Comparison of ENCODE assay signal across 19 cellular contexts in genomic region chr6:96460052-96460700, GRCh38.
DNase-seq lines count a peak whose midpoint lies in the region; ATAC-seq and TF ChIP-seq lines count a peak whose summit lies in the region.
"Had no signal": no experiment of that assay in that cellular context is flagged by ENCODE, and none has a peak within 500 bp of the region (broad histone marks: within the 10 kb centered on the region; RNA-seq: fewer than 3 reads in every experiment).

No MANE protein-coding gene starts in this region.

- no peaks in the 10 kb centered on the region for H3K27me3 ChIP-seq in HAP-1 (ENCODE audit: low read depth)
- H3K27me3 ChIP-seq: SJCRH30 had no signal

- no peak for TF ChIP-seq CTCF in epithelial cell of esophagus (IDR thresholded peaks at IDR 0.05; ENCODE audit: insufficient read depth, low read depth, low read length, missing control alignments)

- no peak for ATAC-seq in HG02642 (IDR thresholded peaks at IDR 0.05; ENCODE audit: poor library complexity, unreplicated experiment)
- ATAC-seq: activated naive CD8-positive, alpha-beta T cell treated with anti-CD3 and anti-CD28 coated beads, Interleukin-2, amount 50 U/mL, for 24 hours; GM23338 had no signal

- peaks cover 15% of the 10 kb centered on the region for H3K4me1 ChIP-seq in HAP-1
- H3K4me1 ChIP-seq: prostate gland, SJCRH30 had no signal

- no peak overlapping the region for H3K4me3 ChIP-seq in epithelial cell of esophagus (ENCODE audit: low read length)
- no peak overlapping the region for H3K4me3 ChIP-seq in HAP-1
- H3K4me3 ChIP-seq: GM23338, PC-9, prostate gland, SJCRH30 had no signal

- DNase-seq in DMS53 treated with DMSO at 0.1 percent for 48 hours (lab: John Stamatoyannopoulos, UW; ENCODE audit: unreplicated experiment) (peak; percentile 83), NCI-H1092 treated with DMSO at 0.1 percent for 48 hours (lab: John Stamatoyannopoulos, UW) (peak; percentile 70), NCI-H510A (lab: John Stamatoyannopoulos, UW) (peak; percentile 62), epithelial cell of esophagus (ENCODE audit: low read depth) (peak; percentile 78), NOMO-1 (lab: John Stamatoyannopoulos, UW; ENCODE audit: unreplicated experiment in 2 of 2) (no peak), HAP-1 (ENCODE audit: low spot score in 2 of 2) (no peak), OCI-M2 (lab: John Stamatoyannopoulos, UW; ENCODE audit: unreplicated experiment) (no peak)
- DNase-seq: activated CD8-positive, alpha-beta memory T cell treated with anti-CD3 and anti-CD28 coated beads, Interleukin-2, amount 50 U/mL, for 4 hours; activated naive CD8-positive, alpha-beta T cell treated with anti-CD3 and anti-CD28 coated beads, Interleukin-2, amount 50 U/mL, for 24 hours; foreskin fibroblast; immature natural killer cell; NCI-H526 treated with DMSO at 0.1 percent for 48 hours; PC-9; SJCRH30; stimulated activated CD4-positive, alpha-beta T cell treated with anti-CD3 and anti-CD28 coated beads, Interleukin-2, amount 100 ng/mL, for 24 hours; stimulated activated naive CD4-positive, alpha-beta T cell had no signal

- H3K9me3 ChIP-seq in HAP-1, result no peaks in the 10 kb centered on the region
- H3K9me3 ChIP-seq: prostate gland, SJCRH30 had no signal

- in situ Hi-C loops in HAP-1 (cut with MboI; ENCODE audit: low sequenced_read_pairs), result no loop called here

- H3K36me3 ChIP-seq in HAP-1 (replicated peaks), result no peaks in the 10 kb centered on the region
- H3K36me3 ChIP-seq: prostate gland, SJCRH30 had no signal

Comparison
In these comparisons a context has a peak if more than half of its experiments do, and no peak if none do; other contexts are left out.
1. DNase-seq: peak in DMS53 treated with DMSO at 0.1 percent for 48 hours (single experiment), NCI-H1092 treated with DMSO at 0.1 percent for 48 hours (single experiment), NCI-H510A (single experiment) and epithelial cell of esophagus (single experiment); none in NOMO-1 (0 of 2), HAP-1 (0 of 2) and OCI-M2 (single experiment).